13 cellular contexts compared by ENCODE assay signal in the genomic region with DNA sequence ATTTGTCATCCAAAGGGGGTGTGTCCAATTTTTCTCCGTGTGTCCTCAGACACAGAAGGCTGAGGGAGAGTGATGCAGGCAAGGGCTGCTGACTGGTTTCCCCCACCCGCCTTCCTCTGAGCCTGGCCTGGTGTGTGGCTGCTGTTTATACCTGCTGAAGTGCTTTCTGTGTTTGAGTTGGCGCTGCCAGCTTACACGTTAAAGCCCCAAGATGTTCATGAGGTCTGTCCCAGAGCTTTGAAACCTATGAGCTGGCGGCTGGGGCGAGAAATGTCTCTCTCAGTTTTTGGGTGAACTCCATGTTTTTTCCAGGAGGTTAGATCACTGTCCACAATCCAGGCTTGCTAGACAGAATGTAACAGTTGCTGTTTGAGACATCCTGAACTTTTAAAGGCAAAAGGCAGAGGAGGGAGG.
DNase-seq lines count a peak whose midpoint lies in the region; ATAC-seq and TF ChIP-seq lines count a peak whose summit lies in the region.
"Had no signal": no experiment of that assay in that cellular context is flagged by ENCODE, and none has a peak within 500 bp of the region (broad histone marks: within the 10 kb centered on the region; RNA-seq: fewer than 3 reads in every experiment).

No MANE protein-coding gene starts in this region.

- no peaks in the 10 kb centered on the region for H3K4me1 ChIP-seq in cardiac muscle cell (ENCODE audit: low read depth)
- H3K4me1 ChIP-seq in osteoblast (ENCODE audit: insufficient read depth, low read length): no peaks in the 10 kb centered on the region

- H3K36me3 Mint-ChIP-seq in T-cell: no peaks in the 10 kb centered on the region
- H3K36me3 Mint-ChIP-seq: natural killer cell had no signal

- H3K79me2 ChIP-seq in osteoblast (ENCODE audit: insufficient read depth, low read length): no peaks in the 10 kb centered on the region

- no peaks in the 10 kb centered on the region for H3K27me3 ChIP-seq in cardiac muscle cell
- no peaks in the 10 kb centered on the region for H3K27me3 ChIP-seq in osteoblast (ENCODE audit: insufficient read depth, low read length)

- H3K4me3 ChIP-seq in cardiac muscle cell: no peak overlapping the region
- H3K4me3 ChIP-seq in osteoblast (ENCODE audit: insufficient read depth, low read length): no peak overlapping the region

- TF ChIP-seq CTCF in cardiac muscle cell (IDR thresholded peaks at IDR 0.05; ENCODE audit: low read depth, low read length) (no peak), osteoblast (IDR thresholded peaks at IDR 0.05; ENCODE audit: extremely low read depth, low read depth, low read length) (no peak)

- intact Hi-C loops in Right ventricle myocardium inferior (cut with DNase I) (no loop called here), cardiac septum (cut with DNase I) (no loop called here)

- peaks cover 0 to 12% of the 10 kb centered on the region in 2 donors for H3K27me3 Mint-ChIP-seq in T-cell

- no peak overlapping the region for H3K4me2 ChIP-seq in osteoblast (ENCODE audit: insufficient read depth, low read length)

- CTCF ChIA-PET in T-cell (lab: Charles Lee): no interaction called here

- no peaks in the 10 kb centered on the region for H3K4me1 Mint-ChIP-seq in T-cell
- H3K4me1 Mint-ChIP-seq: natural killer cell had no signal

- peak; percentile 62 for DNase-seq in Right ventricle myocardium inferior (ENCODE audit: missing footprints)
- DNase-seq in cardiac septum (ENCODE audit: low spot score): no peak
- no peak for DNase-seq in cardiac muscle cell (ENCODE audit: low read depth in 1 of 2, low spot score in 1 of 2)
- DNase-seq in osteoblast (ENCODE audit: insufficient read length, low spot score, missing footprints): peak; percentile 53
- DNase-seq in NCI-H2196 treated with DMSO at 0.1 percent for 48 hours (lab: John Stamatoyannopoulos, UW; ENCODE audit: unreplicated experiment): no peak
- no peak for DNase-seq in T-cell
- DNase-seq in NCI-H1694 treated with DMSO at 0.1 percent for 48 hours (lab: John Stamatoyannopoulos, UW): no peak
- DNase-seq: ACHN; activated CD4-positive, alpha-beta T cell treated with anti-CD3 and anti-CD28 coated beads, Interleukin-2, amount 50 U/mL, for 1 hour; glutamatergic neuron; natural killer cell; NCI-H2107 had no signal

- no peaks in the 10 kb centered on the region for H3K9me3 ChIP-seq in cardiac muscle cell (ENCODE audit: low read depth)
- H3K9me3 ChIP-seq in osteoblast (ENCODE audit: low read depth, low read length): no peaks in the 10 kb centered on the region

- H3K4me3 Mint-ChIP-seq in T-cell: no peak overlapping the region
- H3K4me3 Mint-ChIP-seq: natural killer cell had no signal

- H3K36me3 ChIP-seq in cardiac muscle cell (no peaks in the 10 kb centered on the region), osteoblast (ENCODE audit: insufficient read depth, low read length) (no peaks in the 10 kb centered on the region)

- H4K20me1 ChIP-seq in osteoblast (ENCODE audit: insufficient read depth, low read length): no peaks in the 10 kb centered on the region

- peak overlapping the region; percentile 25 for H3K27ac ChIP-seq in cardiac muscle cell
- peak overlapping the region; percentile 4 for H3K27ac ChIP-seq in osteoblast (ENCODE audit: low read depth, low read length)

- H2AFZ ChIP-seq in osteoblast (ENCODE audit: low read length): peak overlapping the region; percentile 73

- H3K9me3 Mint-ChIP-seq in T-cell: peaks cover 0 to 4% (median 0%) of the 10 kb centered on the region in 3 donors
- H3K9me3 Mint-ChIP-seq: natural killer cell had no signal

- H3K27ac Mint-ChIP-seq in T-cell: no peak overlapping the region
- H3K27ac Mint-ChIP-seq: natural killer cell had no signal

- POLR2A ChIA-PET in T-cell (lab: Charles Lee): no interaction called here

- ATAC-seq in Right ventricle myocardium inferior: peak; percentile 83
- no peak for ATAC-seq in T-cell (replicated peaks in 1 of 4)
- ATAC-seq in GM19035 (IDR thresholded peaks at IDR 0.05; ENCODE audit: unreplicated experiment): no peak
- ATAC-seq: natural killer cell had no signal

Comparison
In these comparisons a context has a peak if more than half of its experiments do, and no peak if none do; other contexts are left out.
1. DNase-seq: peak in Right ventricle myocardium inferior (single experiment) and osteoblast (single experiment); none in cardiac septum (single experiment), cardiac muscle cell (0 of 2), NCI-H2196 treated with DMSO at 0.1 percent for 48 hours (single experiment), T-cell (0 of 34) and NCI-H1694 treated with DMSO at 0.1 percent for 48 hours (single experiment).